8 cellular contexts compared by ENCODE assay signal in the genomic region with DNA sequence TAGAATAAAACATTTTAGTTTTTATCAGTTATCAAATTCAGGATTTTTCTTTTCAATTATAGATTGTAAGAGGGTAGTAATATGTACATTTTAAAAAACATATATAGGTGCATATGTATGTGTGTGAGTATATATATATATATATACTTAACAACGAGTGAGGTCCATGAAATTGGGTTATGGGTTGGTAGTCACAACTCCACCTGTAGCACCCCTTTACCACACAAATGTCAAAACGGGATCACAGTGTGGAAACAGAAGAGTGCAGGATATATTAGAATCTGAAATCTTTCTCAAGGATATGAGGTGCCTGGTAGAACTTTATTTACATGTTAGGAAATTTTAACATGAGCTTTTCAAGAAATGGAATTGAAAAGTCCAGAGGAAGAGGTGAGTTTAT. TPM values are rescaled to one million over a fixed set of nuclear protein-coding genes. Genes with fewer than 3 reads are reported as not detected.
A peak's percentile ranks its signal among the peaks of the same experiment; 100 is the strongest.
DNase-seq lines count a peak whose midpoint lies in the region; ATAC-seq and TF ChIP-seq lines count a peak whose summit lies in the region.

No MANE protein-coding gene starts in this region.

- peaks cover 0 to 15% of the 10 kb centered on the region in 2 donors for H3K4me1 ChIP-seq in ascending aorta

- H3K27me3 Mint-ChIP-seq in CD14-positive monocyte (ENCODE audit: low read depth in 3 of 3): peaks cover 0 to 1% (median 0%) of the 10 kb centered on the region in 3 donors

- H3K36me3 Mint-ChIP-seq in CD14-positive monocyte: peaks cover 3% of the 10 kb centered on the region in 2 donors

- H3K9me3 ChIP-seq in ascending aorta: peaks cover 0 to 5% of the 10 kb centered on the region in 2 donors

- H3K27ac ChIP-seq in ascending aorta: peak overlapping the region; percentile 99 to 100

- TF ChIP-seq CTCF in CD14-positive monocyte (IDR thresholded peaks at IDR 0.05) (no peak), ascending aorta (IDR thresholded peaks at IDR 0.05) (no peak)

- ATAC-seq in GM18858 (IDR thresholded peaks at IDR 0.05; ENCODE audit: unreplicated experiment): no peak
- no peak for ATAC-seq in HG02678 (IDR thresholded peaks at IDR 0.05; ENCODE audit: unreplicated experiment)
- no peak for ATAC-seq in GM18873 (IDR thresholded peaks at IDR 0.05; ENCODE audit: low FRiP score, unreplicated experiment)

- H3K36me3 ChIP-seq in ascending aorta: no peaks in the 10 kb centered on the region

- H3K4me1 Mint-ChIP-seq in CD14-positive monocyte: peaks cover 37% of the 10 kb centered on the region

- DNase-seq in CD14-positive monocyte (ENCODE audit: low spot score): no peak
- peak; percentile 28 for DNase-seq in HT-29 (ENCODE audit: low spot score)
- DNase-seq in ascending aorta (ENCODE audit: low spot score in 2 of 2): no peak
- DNase-seq in myocyte (ENCODE audit: low read depth): peak; percentile 63
- DNase-seq in activated naive CD4-positive, alpha-beta T cell treated with anti-CD3 and anti-CD28 coated beads, Interleukin-2, amount 50 U/mL, for 16 hours: no peak

- intact Hi-C loops in CD14-positive monocyte (cut with micrococcal nuclease) (loop anchor here in 1 of 2 donors (5.0 kb wide), 1 partner anchor 88 kb away; the partner anchor contains the start of gene PNN), ascending aorta (cut with DNase I) (no loop called here)

- peak overlapping the region in 1 of 2 donors; percentile 35 for H3K4me3 Mint-ChIP-seq in CD14-positive monocyte

- H3K4me3 ChIP-seq in ascending aorta: peak overlapping the region; percentile 93 to 94

- H3K27ac Mint-ChIP-seq in CD14-positive monocyte: peak overlapping the region; percentile 32 to 98 (median 97)

- no peaks in the 10 kb centered on the region for H3K27me3 ChIP-seq in ascending aorta

- peaks cover 0 to 16% (median 8%) of the 10 kb centered on the region in 7 donors for H3K9me3 Mint-ChIP-seq in CD14-positive monocyte

RNA-seq across cellular contexts. Expression of gene MIA2, which starts 31.3 kb away (rescaled TPM):
- polyA plus RNA-seq in CD14-positive monocyte: 10 to 100 TPM; 19.1 to 24.6 TPM
- total RNA-seq in HT-29 (2014; rRNA removed; shearing (Covaris generic)): 6.2 and 8.0 TPM in 2 replicates
- total RNA-seq in ascending aorta (14.4 TPM), myocyte (12.5 and 24.4 TPM in 2 replicates)
- 7.9 TPM for polyA plus RNA-seq in myocyte (2012)

Comparison
In these comparisons a context has a peak if more than half of its experiments do, and no peak if none do; other contexts are left out.
1. DNase-seq: peak in HT-29 (single experiment) and myocyte (single experiment); none in CD14-positive monocyte (single experiment), ascending aorta (0 of 2) and activated naive CD4-positive, alpha-beta T cell treated with anti-CD3 and anti-CD28 coated beads, Interleukin-2, amount 50 U/mL, for 16 hours (single experiment).